ENCODE assay signal across 9 cellular contexts in the genomic region with DNA sequence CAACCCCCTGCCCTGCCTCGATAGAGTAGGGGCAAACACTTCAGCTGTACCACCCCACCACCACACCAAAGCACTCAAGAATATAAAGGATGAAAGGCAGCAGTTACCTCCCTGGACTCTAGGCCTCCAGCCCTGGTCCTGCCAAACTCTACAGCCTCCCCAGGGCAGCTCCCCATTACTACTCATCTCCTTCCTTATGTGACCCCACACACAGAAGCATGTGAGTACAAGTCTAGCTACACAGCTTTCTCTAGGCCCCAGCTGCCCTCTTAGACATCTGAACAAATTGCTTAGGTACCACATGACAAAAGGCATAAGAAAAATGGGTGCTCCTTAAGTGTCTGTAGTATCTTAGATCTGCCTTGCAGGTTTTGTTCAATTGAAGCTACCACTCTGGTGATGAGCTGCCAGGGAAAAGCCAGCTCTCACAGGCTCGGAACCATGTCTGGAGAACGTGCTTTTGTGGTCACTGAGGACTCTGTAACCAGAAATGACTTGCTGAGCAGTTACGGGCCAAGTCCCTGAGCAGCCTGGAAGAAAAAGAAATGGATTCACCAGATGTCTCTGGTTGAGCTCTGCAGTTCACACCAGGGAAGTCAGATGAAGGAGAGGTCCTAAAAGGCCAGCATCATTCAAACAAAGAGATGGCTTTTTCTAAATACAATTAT. TPM values are rescaled to one million over a fixed set of nuclear protein-coding genes. Genes with fewer than 3 reads are reported as not detected.
DNase-seq lines count a peak whose midpoint lies in the region; ATAC-seq, FAIRE-seq and TF ChIP-seq lines count a peak whose summit lies in the region.
"Had no signal": no experiment of that assay in that cellular context is flagged by ENCODE, and none has a peak within 500 bp of the region (broad histone marks: within the 10 kb centered on the region; RNA-seq: fewer than 3 reads in every experiment).

No MANE protein-coding gene starts in this region.

- peaks cover 81% of the 10 kb centered on the region for H3K4me1 Mint-ChIP-seq in central memory CD8-positive, alpha-beta T cell

- H3K27ac ChIP-seq in lower lobe of right lung = peak overlapping the region; percentile 87
- H3K27ac ChIP-seq in temporal lobe (ENCODE audit: low read depth, low read length) = peak overlapping the region; percentile 97
- H3K27ac ChIP-seq: A549 had no signal

- no peak overlapping the region for H3K4me3 ChIP-seq in lower lobe of right lung
- H3K4me3 ChIP-seq: A549 had no signal

- no peak for TF ChIP-seq CTCF in lower lobe of right lung (IDR thresholded peaks at IDR 0.05)

- H3K4me1 ChIP-seq in lower lobe of right lung = peaks cover 64% of the 10 kb centered on the region
- H3K4me1 ChIP-seq: A549 had no signal

- DNase-seq in NCI-H2107 treated with DMSO at 0.1 percent for 48 hours (lab: John Stamatoyannopoulos, UW; ENCODE audit: unreplicated experiment) (peak; percentile 14), NCI-H2107 (lab: John Stamatoyannopoulos, UW) (no peak), lower lobe of right lung (no peak), RCC 7860 (ENCODE audit: low spot score) (no peak)
- no peak for DNase-seq in central memory CD8-positive, alpha-beta T cell (ENCODE audit: low spot score in 2 of 2)

- intact Hi-C loops in lower lobe of right lung (cut with DNase I) = no loop called here

- no peak for ATAC-seq in central memory CD8-positive, alpha-beta T cell (replicated peaks; ENCODE audit: extremely low read depth, poor library complexity, severe bottlenecking)
- ATAC-seq in lower lobe of right lung = no peak
- no peak for ATAC-seq in GM19452 (IDR thresholded peaks at IDR 0.05; ENCODE audit: unreplicated experiment)
- no peak for ATAC-seq in GM21825 (IDR thresholded peaks at IDR 0.05; ENCODE audit: unreplicated experiment)

- H3K9me3 ChIP-seq in lower lobe of right lung = no peaks in the 10 kb centered on the region
- H3K9me3 ChIP-seq: A549 had no signal

- no peaks in the 10 kb centered on the region for H3K36me3 ChIP-seq in lower lobe of right lung

- H3K9me3 Mint-ChIP-seq in central memory CD8-positive, alpha-beta T cell = no peaks in the 10 kb centered on the region

- FAIRE-seq in RCC 7860 (lab: Jason Lieb, UNC) = no peak
- FAIRE-seq: A549 had no signal

- peak overlapping the region; percentile 97 for H3K27ac Mint-ChIP-seq in central memory CD8-positive, alpha-beta T cell (ENCODE audit: low read depth)

- no peaks in the 10 kb centered on the region for H3K27me3 Mint-ChIP-seq in central memory CD8-positive, alpha-beta T cell

- no peaks in the 10 kb centered on the region for H3K27me3 ChIP-seq in lower lobe of right lung (ENCODE audit: low read depth)

- no peak overlapping the region for H3K4me3 Mint-ChIP-seq in central memory CD8-positive, alpha-beta T cell

- H3K36me3 Mint-ChIP-seq in central memory CD8-positive, alpha-beta T cell (ENCODE audit: insufficient read depth) = peaks cover 11% of the 10 kb centered on the region

RNA-seq across cellular contexts. Expression of a gene that starts 32.8 kb away (rescaled TPM):
- total RNA-seq in lower lobe of right lung (36.1 TPM), temporal lobe (8.1 TPM)

RNA-seq across cellular contexts. Expression of a gene that starts 51.1 kb away (rescaled TPM):
- total RNA-seq in lower lobe of right lung = 19.3 TPM
- 13.8 TPM for total RNA-seq in temporal lobe
